In the genomic region with DNA sequence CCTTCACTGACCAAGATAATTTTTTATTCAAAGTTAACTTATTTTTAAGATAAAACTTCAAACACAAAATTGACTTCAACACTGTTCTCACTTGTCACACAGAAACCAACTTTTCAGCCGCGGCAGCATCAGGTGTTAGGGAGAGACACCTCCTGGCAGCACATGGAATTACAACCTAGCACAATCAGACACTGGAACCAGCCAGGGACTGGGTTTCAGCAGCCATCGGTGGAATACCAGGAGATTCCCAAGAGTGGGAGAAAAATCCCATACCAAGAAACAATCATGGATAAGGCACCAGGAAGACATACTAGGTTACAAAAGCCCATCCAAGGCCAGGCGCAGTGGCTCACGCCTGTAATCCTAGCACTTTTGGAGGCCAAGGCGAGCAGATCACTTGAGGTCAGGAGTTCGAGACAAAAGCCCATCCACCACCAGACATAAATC, we compare ENCODE assay signal across 8 cellular contexts.
DNase-seq lines count a peak whose midpoint lies in the region; ATAC-seq and TF ChIP-seq lines count a peak whose summit lies in the region.

No MANE protein-coding gene starts in this region.

- peak; percentile 43 to 96 (median 90) for TF ChIP-seq CTCF in vagina (IDR thresholded peaks at IDR 0.05)

- H3K27me3 ChIP-seq in SJSA1 (replicated peaks) = no peaks in the 10 kb centered on the region
- H3K27me3 ChIP-seq in vagina = no peaks in the 10 kb centered on the region

- H3K4me1 ChIP-seq in SJSA1 (replicated peaks) (peaks cover 17% of the 10 kb centered on the region), vagina (peaks cover 5% of the 10 kb centered on the region)

- H3K4me3 Mint-ChIP-seq in activated naive CD4-positive, alpha-beta T cell treated with anti-CD3 and anti-CD28 coated beads for 36 hours = no peak overlapping the region

- no peaks in the 10 kb centered on the region for H3K36me3 Mint-ChIP-seq in activated naive CD4-positive, alpha-beta T cell treated with anti-CD3 and anti-CD28 coated beads for 36 hours (ENCODE audit: low read depth)

- H3K27me3 Mint-ChIP-seq in activated naive CD4-positive, alpha-beta T cell treated with anti-CD3 and anti-CD28 coated beads for 36 hours (ENCODE audit: low read depth) = peaks cover 25% of the 10 kb centered on the region

- intact Hi-C loops in activated naive CD4-positive, alpha-beta T cell treated with anti-CD3 and anti-CD28 coated beads for 36 hours (cut with micrococcal nuclease) = loop anchor here (1.0 to 10.0 kb wide), 7 partner anchors 96 to 394 kb away; partner anchors contain the start of gene RRBP1
- intact Hi-C loops in posterior vena cava (cut with DNase I) = loop anchor here in 1 of 2 donors (5.0 kb wide), 1 partner anchor 216 kb away; the partner anchor contains the start of gene RRBP1
- intact Hi-C loops in vagina (cut with DNase I) = loop anchor here (5.0 to 10.0 kb wide), 2 partner anchors 216 to 364 kb away; partner anchors contain the start of genes BFSP1 and RRBP1

- peaks cover 12% of the 10 kb centered on the region for H3K4me1 Mint-ChIP-seq in activated naive CD4-positive, alpha-beta T cell treated with anti-CD3 and anti-CD28 coated beads for 36 hours (ENCODE audit: low read depth)

- no peak overlapping the region for H3K27ac Mint-ChIP-seq in activated naive CD4-positive, alpha-beta T cell treated with anti-CD3 and anti-CD28 coated beads for 36 hours

- H3K27ac ChIP-seq in SJSA1 (no peak overlapping the region), vagina (no peak overlapping the region)

- CTCF ChIA-PET in activated naive CD4-positive, alpha-beta T cell treated with anti-CD3 and anti-CD28 coated beads for 36 hours (lab: Charles Lee) = interaction anchor here (0.7 to 2.4 kb wide), 21 partner anchors 8 to 398 kb away, joined by 3 to 17 read pairs (median 4); partner anchors contain the start of gene RRBP1

- H3K4me3 ChIP-seq in SJSA1 (no peak overlapping the region), vagina (no peak overlapping the region)

- DNase-seq in EL (peak; percentile 70), HUDEP-2 (lab: John Stamatoyannopoulos, UW; ENCODE audit: unreplicated experiment in 76 of 76) (peak in 41 of 76 experiments; percentile 1 to 59 (median 23)), SJSA1 (ENCODE audit: low read depth in 1 of 2, low spot score in 2 of 2) (peak; percentile 57 to 70), glomerular visceral epithelial cell (ENCODE audit: extremely low spot score) (peak; percentile 72), posterior vena cava (ENCODE audit: low spot score) (peak; percentile 82), vagina (ENCODE audit: extremely low spot score in 2 of 2) (no peak)
- peak; percentile 78 for DNase-seq in activated naive CD4-positive, alpha-beta T cell treated with anti-CD3 and anti-CD28 coated beads for 36 hours

- no peaks in the 10 kb centered on the region for H3K9me3 Mint-ChIP-seq in activated naive CD4-positive, alpha-beta T cell treated with anti-CD3 and anti-CD28 coated beads for 36 hours

- TF ChIP-seq POLR2A in vagina (IDR thresholded peaks at IDR 0.05) = no peak

- no peaks in the 10 kb centered on the region for H3K9me3 ChIP-seq in SJSA1 (replicated peaks)
- no peaks in the 10 kb centered on the region for H3K9me3 ChIP-seq in vagina

- H3K36me3 ChIP-seq in SJSA1 = no peaks in the 10 kb centered on the region
- no peaks in the 10 kb centered on the region for H3K36me3 ChIP-seq in vagina

- no peak for ATAC-seq in GM18870 (IDR thresholded peaks at IDR 0.05; ENCODE audit: unreplicated experiment)

Comparison
In these comparisons a context has a peak if more than half of its experiments do, and no peak if none do; other contexts are left out.
1. DNase-seq: peak in EL (single experiment), HUDEP-2 (41 of 76), SJSA1 (2 of 2), activated naive CD4-positive, alpha-beta T cell treated with anti-CD3 and anti-CD28 coated beads for 36 hours (single experiment), glomerular visceral epithelial cell (single experiment) and posterior vena cava (single experiment); none in vagina (0 of 2).